In genomic region chr6:158345444-158345843, GRCh38 we compare ENCODE assay signal across 7 cellular contexts. TPM values are rescaled to one million over a fixed set of nuclear protein-coding genes. Genes with fewer than 3 reads are reported as not detected.
DNase-seq lines count a peak whose midpoint lies in the region; ATAC-seq, FAIRE-seq and TF ChIP-seq lines count a peak whose summit lies in the region.
"Not testable (repeated sequence)": the region's sequence is repeated elsewhere in the genome, so short reads cannot be mapped to it uniquely, and the experiment has no call there.

No MANE protein-coding gene starts in this region.

- H4K20me1 ChIP-seq in HepG2 (ENCODE audit: insufficient read depth, low read length), result not testable (repeated sequence)

- H2AFZ ChIP-seq in HepG2 (ENCODE audit: low read length), result not testable (repeated sequence)

- not testable (repeated sequence) for H3K27me3 ChIP-seq in CD4-positive, CD25-positive, alpha-beta regulatory T cell (ENCODE audit: control insufficient read depth, insufficient read depth, low read length); endodermal cell (ENCODE audit: control insufficient read depth, insufficient read depth, low read length, poor library complexity, severe bottlenecking); esophagus muscularis mucosa; HepG2 (ENCODE audit: control insufficient read depth in 1 of 2, insufficient read depth in 2 of 2, low read length in 2 of 2); small intestine (ENCODE audit: control insufficient read depth in 2 of 2, insufficient read depth in 2 of 2, low read length in 2 of 2)

- not testable (repeated sequence) for TF ChIP-seq POLR2A in esophagus muscularis mucosa (IDR thresholded peaks at IDR 0.05; ENCODE audit: low read depth); HepG2 (IDR thresholded peaks at IDR 0.05; ENCODE audit: insufficient read depth in 1 of 2, low read depth in 2 of 2, low read length in 2 of 2)

- POLR2A ChIA-PET in HepG2 (lab: Yijun Ruan, JAX), result not testable (repeated sequence)

- H3K4me3 Mint-ChIP-seq in CD4-positive, CD25-positive, alpha-beta regulatory T cell; endodermal cell; glutamatergic neuron (ENCODE audit: unreplicated experiment): not testable (repeated sequence)

- not testable (repeated sequence) for H3K27ac ChIP-seq in CD4-positive, CD25-positive, alpha-beta regulatory T cell (ENCODE audit: insufficient read depth, low read length, poor library complexity, severe bottlenecking); endodermal cell (ENCODE audit: low read depth, low read length); esophagus muscularis mucosa (replicated peaks in 1 of 4); HepG2 (ENCODE audit: extremely low read length, insufficient read depth, low read length); small intestine (ENCODE audit: low read depth in 1 of 2, low read length in 1 of 2)

- not testable (repeated sequence) for ATAC-seq in CD4-positive, CD25-positive, alpha-beta regulatory T cell (ENCODE audit: low read depth in 2 of 2); HepG2

- H3K27me3 Mint-ChIP-seq in CD4-positive, CD25-positive, alpha-beta regulatory T cell; endodermal cell (ENCODE audit: insufficient read depth); glutamatergic neuron (ENCODE audit: unreplicated experiment): not testable (repeated sequence)

- TF ChIP-seq EP300 in esophagus muscularis mucosa (IDR thresholded peaks at IDR 0.05); HepG2 (CRISPR knock-in tag; IDR thresholded peaks at IDR 0.05; ENCODE audit: borderline replicate concordance): not testable (repeated sequence)
- TF ChIP-seq EP300 in HepG2 (IDR thresholded peaks at IDR 0.05; ENCODE audit: low read depth in 2 of 2, low read length in 2 of 2), result peak in 1 of 2 experiments; percentile 9; a peak in 1 of 4 replicates

- H3K36me3 Mint-ChIP-seq in CD4-positive, CD25-positive, alpha-beta regulatory T cell, result peaks cover 39% of the 10 kb centered on the region
- H3K36me3 Mint-ChIP-seq in endodermal cell (ENCODE audit: low read depth) (peaks cover 69% of the 10 kb centered on the region), glutamatergic neuron (ENCODE audit: unreplicated experiment) (peaks cover 47% of the 10 kb centered on the region)

- WGBS in endodermal cell (ENCODE audit: insufficient coverage in 1 of 2, insufficient read length in 1 of 2), 2 experiments, result 96 to 100% methylated on average over 2 to 6 of the region's 6 CpGs
- 95% methylated on average over 6 of the region's 6 CpGs for WGBS in esophagus muscularis mucosa
- WGBS in HepG2 (ENCODE audit: low lambda C conversion rate), result 78% methylated on average over 6 of the region's 6 CpGs
- 71 to 87% (median 80%) methylated on average over 6 of the region's 6 CpGs for WGBS in small intestine, 3 donors

- H3K79me2 ChIP-seq in HepG2 (ENCODE audit: insufficient read depth, low read length), result peaks cover 42% of the 10 kb centered on the region

- BruUV-seq in HepG2 (replicated peaks; lab: Mats Ljungman, UMichigan), result not testable (repeated sequence)

- not testable (repeated sequence) for TF ChIP-seq RAD21 in HepG2 (CRISPR knock-in tag; IDR thresholded peaks at IDR 0.05)

- DNase-seq in CD4-positive, CD25-positive, alpha-beta regulatory T cell; endodermal cell; glutamatergic neuron; HepG2 (ENCODE audit: low spot score): not testable (repeated sequence)
- DNase-seq in SK-N-DZ (ENCODE audit: low spot score), result peak; percentile 13
- peak; percentile 14 for DNase-seq in esophagus muscularis mucosa (ENCODE audit: extremely low spot score)
- DNase-seq in small intestine, result peak; percentile 51

- not testable (repeated sequence) for FAIRE-seq in HepG2 (lab: Jason Lieb, UNC); small intestine (lab: Jason Lieb, UNC)

- in situ Hi-C loops in HepG2 (cut with HindIII; ENCODE audit: extremely low pct_ligation_motif_present, low pct_unique_long_range_greater_than_20kb), result not testable (repeated sequence)

- H3K9ac ChIP-seq in endodermal cell (ENCODE audit: extremely low read depth, low read length, poor library complexity, severe bottlenecking); HepG2 (ENCODE audit: insufficient read depth, low read depth, low read length): not testable (repeated sequence)

- not testable (repeated sequence) for TF ChIP-seq CTCF in endodermal cell (conservative IDR thresholded peaks at IDR 0.05); esophagus muscularis mucosa (IDR thresholded peaks at IDR 0.05); glutamatergic neuron (IDR thresholded peaks at IDR 0.05; ENCODE audit: partially characterized antibody, unreplicated experiment); HepG2 (CRISPR knock-in tag; IDR thresholded peaks at IDR 0.05)

- not testable (repeated sequence) for H3K9me3 ChIP-seq in CD4-positive, CD25-positive, alpha-beta regulatory T cell (ENCODE audit: control insufficient read depth in 2 of 2, low read length in 2 of 2); esophagus muscularis mucosa; HepG2 (ENCODE audit: low read length); small intestine (ENCODE audit: control insufficient read depth, low read depth)
- peaks cover 87% of the 10 kb centered on the region for H3K9me3 ChIP-seq in endodermal cell (ENCODE audit: control insufficient read depth, low read length)

- H3K9me3 Mint-ChIP-seq in CD4-positive, CD25-positive, alpha-beta regulatory T cell, result peaks cover 0 to 19% (median 6%) of the 10 kb centered on the region in 7 donors
- peaks cover 94% of the 10 kb centered on the region for H3K9me3 Mint-ChIP-seq in endodermal cell
- peaks cover 23% of the 10 kb centered on the region for H3K9me3 Mint-ChIP-seq in glutamatergic neuron (ENCODE audit: unreplicated experiment)

- not testable (repeated sequence) for H3K36me3 ChIP-seq in CD4-positive, CD25-positive, alpha-beta regulatory T cell (ENCODE audit: control insufficient read depth, insufficient read depth, low read length); esophagus muscularis mucosa; HepG2 (replicated peaks in 1 of 2; ENCODE audit: control insufficient read depth in 1 of 2, insufficient read depth in 2 of 2, low read length in 2 of 2); small intestine (ENCODE audit: control insufficient read depth in 2 of 2, insufficient read depth in 2 of 2, low read length in 2 of 2)
- peaks cover 42% of the 10 kb centered on the region for H3K36me3 ChIP-seq in endodermal cell (ENCODE audit: control insufficient read depth, insufficient read depth, low read length)

- H3K4me1 Mint-ChIP-seq in CD4-positive, CD25-positive, alpha-beta regulatory T cell, result peaks cover 27 to 53% (median 38%) of the 10 kb centered on the region in 4 donors
- not testable (repeated sequence) for H3K4me1 Mint-ChIP-seq in endodermal cell
- H3K4me1 Mint-ChIP-seq in glutamatergic neuron (ENCODE audit: low read depth, unreplicated experiment), result peaks cover 22% of the 10 kb centered on the region

- not testable (repeated sequence) for H3K4me1 ChIP-seq in CD4-positive, CD25-positive, alpha-beta regulatory T cell (ENCODE audit: control insufficient read depth, insufficient read depth, low read length, poor library complexity, severe bottlenecking); endodermal cell (ENCODE audit: control insufficient read depth, insufficient read depth, low read length); small intestine (ENCODE audit: control insufficient read depth in 2 of 2, insufficient read depth in 1 of 2, low read depth in 1 of 2, low read length in 1 of 2)
- H3K4me1 ChIP-seq in esophagus muscularis mucosa, result peaks cover 0 to 14% (median 8%) of the 10 kb centered on the region in 4 donors
- H3K4me1 ChIP-seq in HepG2 (ENCODE audit: insufficient read depth, low read length), result peaks cover 52% of the 10 kb centered on the region

- CTCF ChIA-PET in HepG2 (lab: Yijun Ruan, JAX; ENCODE audit: low intra/inter-chr PET ratio, low total read pairs), result not testable (repeated sequence)

- intact Hi-C loops in esophagus muscularis mucosa (cut with DNase I); HepG2 (cut with micrococcal nuclease; ENCODE audit: unreplicated experiment): not testable (repeated sequence)

- H3K27ac Mint-ChIP-seq in CD4-positive, CD25-positive, alpha-beta regulatory T cell, result peak overlapping the region in 2 of 3 donors; percentile 25 to 43
- H3K27ac Mint-ChIP-seq in endodermal cell, result not testable (repeated sequence)
- H3K27ac Mint-ChIP-seq in glutamatergic neuron (ENCODE audit: unreplicated experiment), result peak overlapping the region; percentile 31

- H3K4me2 ChIP-seq in HepG2 (ENCODE audit: low read depth, low read length), result not testable (repeated sequence)

- not testable (repeated sequence) for H3K4me3 ChIP-seq in CD4-positive, CD25-positive, alpha-beta regulatory T cell (ENCODE audit: low read depth, low read length); esophagus muscularis mucosa; HepG2 (replicated peaks in 1 of 3; ENCODE audit: insufficient read depth in 1 of 3, low read depth in 2 of 3, low read length in 3 of 3); small intestine (ENCODE audit: low read depth in 1 of 2, low read length in 2 of 2)
- peak overlapping the region; percentile 75 for H3K4me3 ChIP-seq in endodermal cell (ENCODE audit: low read length)

RNA-seq across cellular contexts. Expression of gene TULP4, which starts 33.2 kb away (rescaled TPM):
- total RNA-seq in CD4-positive, CD25-positive, alpha-beta regulatory T cell, result 158 TPM
- polyA plus RNA-seq in CD4-positive, CD25-positive, alpha-beta regulatory T cell, result 10 to 100 TPM; 43.3 to 57.8 (median 54.7) TPM
- polyA plus RNA-seq in SK-N-DZ (2014; cell fraction: cytosol; rRNA removed), result 18.8 and 20.9 TPM in 2 replicates
- 9.8 and 20.4 TPM in 2 replicates for polyA plus RNA-seq in SK-N-DZ (2014; cell fraction: nucleus; rRNA removed)
- total RNA-seq in endodermal cell (100 to 1,000 TPM; 102 to 103 TPM), esophagus muscularis mucosa (100 to 1,000 TPM; 129 to 170 (median 156) TPM), glutamatergic neuron (ENCODE audit: unreplicated experiment) (406 TPM), HepG2 (2016; rRNA removed; fragmentation: Illumina TruSeq; extraction: Trizol) (122 and 143 TPM in 2 replicates)
- polyA plus RNA-seq in endodermal cell (2013, experiment 1 of 2), result 24.6 TPM
- 26.8 TPM for polyA plus RNA-seq in endodermal cell (2013, experiment 2 of 2)
- total RNA-seq in HepG2 (2016; cell fraction: cytosol; rRNA removed; fragmentation: Illumina TruSeq; extraction: Trizol; ENCODE audit: low read depth), result 244 and 275 TPM in 2 replicates
- total RNA-seq in HepG2 (2016; cell fraction: insoluble cytoplasmic fraction; rRNA removed; fragmentation: Illumina TruSeq; extraction: Trizol), result 121 and 124 TPM in 2 replicates
- total RNA-seq in HepG2 (2016; cell fraction: membrane; rRNA removed; fragmentation: Illumina TruSeq; extraction: Trizol), result 358 and 486 TPM in 2 replicates
- total RNA-seq in HepG2 (2016; cell fraction: nucleus; rRNA removed; fragmentation: Illumina TruSeq; extraction: Trizol), result 96.8 and 105 TPM in 2 replicates
- polyA plus RNA-seq in HepG2 (2011; rRNA removed) (19.1 and 21.1 TPM in 2 replicates), small intestine (10 to 100 TPM in 1 of 3 donors, 1 to 10 TPM in 2; 7.2 to 12.3 (median 9.2) TPM)
- 9.7 and 14.3 TPM in 2 replicates for polyA plus RNA-seq in HepG2 (2011; cell fraction: cytosol; rRNA removed)
- 37.4 and 38.9 TPM in 2 replicates for polyA plus RNA-seq in HepG2 (2011; cell fraction: nucleus; rRNA removed)
- polyA plus RNA-seq in HepG2 (2012), result 13.6 and 14.1 TPM in 2 replicates
- polyA plus RNA-seq in HepG2 (2016; cell fraction: cytosol; fragmentation: Illumina TruSeq; extraction: Trizol; ENCODE audit: low read depth), result 1.3 and 1.7 TPM in 2 replicates
- polyA plus RNA-seq in HepG2 (2016; cell fraction: insoluble cytoplasmic fraction; fragmentation: Illumina TruSeq; extraction: Trizol; ENCODE audit: low read depth), result 8.7 and 9.3 TPM in 2 replicates
- 2.5 and 3.1 TPM in 2 replicates for polyA plus RNA-seq in HepG2 (2016; cell fraction: membrane; fragmentation: Illumina TruSeq; extraction: Trizol; ENCODE audit: low read depth)
- 17.9 and 19.4 TPM in 2 replicates for polyA plus RNA-seq in HepG2 (2016; cell fraction: nucleus; fragmentation: Illumina TruSeq; extraction: Trizol; ENCODE audit: insufficient read depth, low read depth)
- polyA minus RNA-seq in HepG2 (2011; rRNA and poly(A)+ RNA removed; ENCODE audit: low replicate concordance), result 41.3 and 139 TPM in 2 replicates
- 105 and 136 TPM in 2 replicates for polyA minus RNA-seq in HepG2 (2011; cell fraction: cytosol; rRNA and poly(A)+ RNA removed)
- polyA minus RNA-seq in HepG2 (2011; cell fraction: nucleus; rRNA and poly(A)+ RNA removed), result 153 and 181 TPM in 2 replicates
